10 cellular contexts compared by ENCODE assay signal in the genomic region with DNA sequence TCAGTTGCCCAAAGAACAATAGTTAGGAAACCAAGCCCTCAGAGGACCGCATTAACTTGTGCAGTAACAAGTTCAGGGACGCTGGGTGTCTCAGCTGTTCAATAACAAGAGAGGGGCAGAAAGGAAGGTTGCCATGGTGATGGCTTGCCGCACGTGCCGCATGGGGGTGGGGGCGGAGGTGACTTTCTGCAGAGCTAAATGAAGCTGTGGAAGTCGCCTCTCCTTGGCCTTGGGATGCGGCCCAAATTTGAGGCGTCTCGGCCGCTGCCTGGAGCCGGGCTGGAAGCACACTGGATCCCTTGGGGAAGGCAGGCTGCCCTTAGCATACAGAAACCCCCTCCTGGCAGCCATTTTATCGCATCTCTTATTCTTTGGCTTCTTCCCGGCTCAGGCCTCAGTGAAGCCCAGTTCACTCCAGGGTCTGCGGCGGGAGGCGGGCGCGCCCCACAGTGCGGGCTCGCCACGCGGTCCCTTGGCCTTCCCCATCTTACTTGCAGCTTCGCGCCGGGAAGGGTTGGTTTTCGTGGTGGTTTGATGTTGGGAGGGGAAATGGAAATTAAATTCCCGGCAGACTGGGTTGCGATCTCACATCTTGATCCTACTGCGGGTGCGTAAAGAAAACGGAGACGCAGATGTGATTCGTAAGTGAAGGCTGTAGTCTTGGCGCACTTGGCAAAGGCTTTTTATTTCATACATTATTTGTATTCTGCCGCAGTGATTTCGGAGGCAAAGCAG.
DNase-seq lines count a peak whose midpoint lies in the region; ATAC-seq, FAIRE-seq and TF ChIP-seq lines count a peak whose summit lies in the region.
"Had no signal": no experiment of that assay in that cellular context is flagged by ENCODE, and none has a peak within 500 bp of the region (broad histone marks: within the 10 kb centered on the region; RNA-seq: fewer than 3 reads in every experiment).

No MANE protein-coding gene starts in this region.

- no peaks in the 10 kb centered on the region for H3K27me3 ChIP-seq in astrocyte (ENCODE audit: insufficient read depth, low read length)
- H3K27me3 ChIP-seq in iPS-15b (ENCODE audit: control insufficient read depth, insufficient read depth, low read length) = peaks cover 12% of the 10 kb centered on the region
- peaks cover 11% of the 10 kb centered on the region for H3K27me3 ChIP-seq in skeletal muscle satellite cell (ENCODE audit: control insufficient read depth, insufficient read depth, low read length)
- peaks cover 7% of the 10 kb centered on the region for H3K27me3 ChIP-seq in transverse colon

- ATAC-seq in HG03571 (IDR thresholded peaks at IDR 0.05; ENCODE audit: unreplicated experiment) = no peak
- ATAC-seq in GM19467 (IDR thresholded peaks at IDR 0.05; ENCODE audit: unreplicated experiment) = no peak
- ATAC-seq: mucosa of descending colon had no signal

- no peak for TF ChIP-seq EP300 in transverse colon (IDR thresholded peaks at IDR 0.05; ENCODE audit: low read depth)

- in situ Hi-C loops in transverse colon (cut with MboI; ENCODE audit: low pct_ligation_motif_present in 1 of 4, low pct_unique_long_range_greater_than_20kb in 1 of 4, low sequenced_read_pairs in 3 of 4) = no loop called here

- H3K27ac Mint-ChIP-seq in astrocyte (ENCODE audit: unreplicated experiment) = peak overlapping the region; percentile 41

- peak overlapping the region; percentile 55 for H3K4me3 Mint-ChIP-seq in astrocyte (ENCODE audit: unreplicated experiment)

- H3K4me2 ChIP-seq in astrocyte (ENCODE audit: low read length) = peak overlapping the region; percentile 90
- peak overlapping the region; percentile 70 for H3K4me2 ChIP-seq in skeletal muscle satellite cell (ENCODE audit: low read length)

- peak overlapping the region; percentile 60 for H3K4me3 ChIP-seq in astrocyte (ENCODE audit: insufficient read depth, low read depth, low read length)
- peak overlapping the region; percentile 67 for H3K4me3 ChIP-seq in iPS-15b (ENCODE audit: low read depth, low read length)
- H3K4me3 ChIP-seq in skeletal muscle satellite cell (ENCODE audit: low read length) = peak overlapping the region; percentile 59
- H3K4me3 ChIP-seq in transverse colon = peak overlapping the region in 1 of 4 donors; percentile 21
- H3K4me3 ChIP-seq: mucosa of descending colon had no signal

- TF ChIP-seq POLR2A in transverse colon (IDR thresholded peaks at IDR 0.05) = no peak

- peaks cover 4% of the 10 kb centered on the region for H3K9me3 Mint-ChIP-seq in astrocyte (ENCODE audit: unreplicated experiment)

- WGBS in transverse colon (ENCODE audit: low coverage in 1 of 2), 2 donors = 36 to 65% methylated on average over 8 to 37 of the region's 37 CpGs

- H2AFZ ChIP-seq in astrocyte (ENCODE audit: low read depth, low read length) = peak overlapping the region; percentile 97

- no peaks in the 10 kb centered on the region for H4K20me1 ChIP-seq in astrocyte (ENCODE audit: insufficient read depth, low read length)

- no peaks in the 10 kb centered on the region for H3K36me3 Mint-ChIP-seq in astrocyte (ENCODE audit: low read depth, unreplicated experiment)

- H3K79me2 ChIP-seq in astrocyte (ENCODE audit: insufficient read depth, low read length) = no peaks in the 10 kb centered on the region

- peaks cover 2% of the 10 kb centered on the region for H3K4me1 Mint-ChIP-seq in astrocyte (ENCODE audit: low read depth, unreplicated experiment)

- H3K9me3 ChIP-seq in astrocyte (ENCODE audit: insufficient read depth, low read depth, low read length) (no peaks in the 10 kb centered on the region), iPS-15b (ENCODE audit: control insufficient read depth, insufficient read depth, low read length) (no peaks in the 10 kb centered on the region), skeletal muscle satellite cell (replicated peaks; ENCODE audit: low read length) (no peaks in the 10 kb centered on the region), transverse colon (no peaks in the 10 kb centered on the region)
- H3K9me3 ChIP-seq: mucosa of descending colon had no signal

- H3K36me3 ChIP-seq in astrocyte (ENCODE audit: insufficient read depth, low read length) = no peaks in the 10 kb centered on the region
- no peaks in the 10 kb centered on the region for H3K36me3 ChIP-seq in iPS-15b (ENCODE audit: control insufficient read depth, insufficient read depth, low read length)
- no peaks in the 10 kb centered on the region for H3K36me3 ChIP-seq in skeletal muscle satellite cell (ENCODE audit: insufficient read depth, low read length)
- H3K36me3 ChIP-seq in transverse colon = no peaks in the 10 kb centered on the region

- no peaks in the 10 kb centered on the region for H3K27me3 Mint-ChIP-seq in astrocyte (ENCODE audit: low read depth, unreplicated experiment)

- DNase-seq in activated T-cell treated with anti-CD3 and anti-CD28 coated beads for 48 hours (ENCODE audit: low read depth) (peak; percentile 0), activated T-cell treated with anti-CD3 and anti-CD28 coated beads for 4 hours (no peak), astrocyte (ENCODE audit: low read depth) (peak; percentile 57), transverse colon (no peak)

- TF ChIP-seq CTCF in astrocyte (IDR thresholded peaks at IDR 0.05; ENCODE audit: insufficient read depth, low read depth, low read length) = no peak
- no peak for TF ChIP-seq CTCF in transverse colon (IDR thresholded peaks at IDR 0.05)

- peak overlapping the region; percentile 57 for H3K27ac ChIP-seq in astrocyte (ENCODE audit: low read depth, low read length)
- no peak overlapping the region for H3K27ac ChIP-seq in transverse colon
- H3K27ac ChIP-seq: C4-2B had no signal

- H3K9ac ChIP-seq in astrocyte (ENCODE audit: low read length) (peak overlapping the region; percentile 79), iPS-15b (ENCODE audit: low read depth, low read length) (peak overlapping the region; percentile 47), skeletal muscle satellite cell (ENCODE audit: low read depth, low read length) (peak overlapping the region; percentile 32)

- FAIRE-seq in astrocyte (lab: Jason Lieb, UNC) = no peak

- peaks cover 13% of the 10 kb centered on the region for H3K4me1 ChIP-seq in astrocyte (ENCODE audit: insufficient read depth, low read length)
- H3K4me1 ChIP-seq in iPS-15b (ENCODE audit: control insufficient read depth, insufficient read depth, low read length) = peaks cover 11% of the 10 kb centered on the region
- no peaks in the 10 kb centered on the region for H3K4me1 ChIP-seq in skeletal muscle satellite cell (ENCODE audit: control insufficient read depth, insufficient read depth, low read length)
- no peaks in the 10 kb centered on the region for H3K4me1 ChIP-seq in transverse colon

- intact Hi-C loops in transverse colon (cut with DNase I; ENCODE audit: low total_unique reads) = no loop called here

Comparison
In these comparisons a context has a peak if more than half of its experiments do, and no peak if none do; other contexts are left out.
1. DNase-seq: peak in activated T-cell treated with anti-CD3 and anti-CD28 coated beads for 48 hours (single experiment) and astrocyte (single experiment); none in activated T-cell treated with anti-CD3 and anti-CD28 coated beads for 4 hours (single experiment) and transverse colon (single experiment).
2. Peak in every context shown above with its lines, with median percentiles within 50 percentile points of each other: H3K9ac ChIP-seq.